ENCODE assay signal across 9 cellular contexts in genomic region chr4:153143527-153144348, GRCh38.
A peak's percentile ranks its signal among the peaks of the same experiment; 100 is the strongest.
DNase-seq lines count a peak whose midpoint lies in the region; ATAC-seq, FAIRE-seq and TF ChIP-seq lines count a peak whose summit lies in the region.
"Had no signal": no experiment of that assay in that cellular context is flagged by ENCODE, and none has a peak within 500 bp of the region (broad histone marks: within the 10 kb centered on the region; RNA-seq: fewer than 3 reads in every experiment).

No MANE protein-coding gene starts in this region.

- TF ChIP-seq CTCF in choroid plexus epithelial cell (conservative IDR thresholded peaks at IDR 0.05; ENCODE audit: low read depth, low read length) = no peak

- DNase-seq in NCI-H1417 (lab: John Stamatoyannopoulos, UW) (peak; percentile 61 to 83 (median 72)), NCI-H1417 treated with DMSO at 0.1 percent for 48 hours (lab: John Stamatoyannopoulos, UW) (no peak), NCI-H2227 treated with DMSO at 0.1 percent for 48 hours (lab: John Stamatoyannopoulos, UW) (peak; percentile 69), choroid plexus epithelial cell (ENCODE audit: low read depth) (peak; percentile 55), small intestine (peak; percentile 86), T-helper 17 cell (no peak), GM19240 (ENCODE audit: insufficient read length, low spot score) (no peak), SIG-M5 treated with dmso at 0.1 percent for 504 hours (lab: John Stamatoyannopoulos, UW; ENCODE audit: unreplicated experiment) (no peak)

- peaks cover 0 to 2% of the 10 kb centered on the region in 2 donors for H3K4me1 ChIP-seq in small intestine (ENCODE audit: control insufficient read depth in 2 of 2, insufficient read depth in 1 of 2, low read depth in 1 of 2, low read length in 1 of 2)

- H3K4me1 Mint-ChIP-seq in T-helper 17 cell = peaks cover 10% of the 10 kb centered on the region

- H3K36me3 ChIP-seq in small intestine (ENCODE audit: control insufficient read depth in 2 of 2, insufficient read depth in 2 of 2, low read length in 2 of 2) = no peaks in the 10 kb centered on the region

- 10 to 28% (median 12%) methylated on average over 7 of the region's 7 CpGs for WGBS in small intestine, 3 donors

- H3K36me3 Mint-ChIP-seq in T-helper 17 cell (ENCODE audit: low read depth) = no peaks in the 10 kb centered on the region

- no peak for ATAC-seq in T-helper 17 cell

- H3K9me3 ChIP-seq in small intestine (ENCODE audit: control insufficient read depth, low read depth) = no peaks in the 10 kb centered on the region
- H3K9me3 ChIP-seq in T-helper 17 cell (ENCODE audit: control insufficient read depth, low read length, poor library complexity, severe bottlenecking) = no peaks in the 10 kb centered on the region

- H3K27ac Mint-ChIP-seq in T-helper 17 cell = no peak overlapping the region

- peak overlapping the region in 1 of 2 donors; percentile 36 for H3K27ac ChIP-seq in small intestine (ENCODE audit: low read depth in 1 of 2, low read length in 1 of 2)
- H3K27ac ChIP-seq: 22Rv1 had no signal

- FAIRE-seq in small intestine (lab: Jason Lieb, UNC) = no peak

- no peaks in the 10 kb centered on the region for H3K27me3 ChIP-seq in small intestine (ENCODE audit: control insufficient read depth in 2 of 2, insufficient read depth in 2 of 2, low read length in 2 of 2)

- peaks cover 5% of the 10 kb centered on the region for H3K27me3 Mint-ChIP-seq in T-helper 17 cell

- no peak overlapping the region for H3K4me3 Mint-ChIP-seq in T-helper 17 cell

- H3K4me3 ChIP-seq in choroid plexus epithelial cell (ENCODE audit: low read depth, low read length) (no peak overlapping the region), small intestine (ENCODE audit: low read depth in 1 of 2, low read length in 2 of 2) (no peak overlapping the region)

Comparison
In these comparisons a context has a peak if more than half of its experiments do, and no peak if none do; other contexts are left out.
1. DNase-seq: peak in NCI-H1417 (3 of 3), NCI-H2227 treated with DMSO at 0.1 percent for 48 hours (single experiment), choroid plexus epithelial cell (single experiment) and small intestine (single experiment); none in NCI-H1417 treated with DMSO at 0.1 percent for 48 hours (single experiment), T-helper 17 cell (0 of 3), GM19240 (single experiment) and SIG-M5 treated with dmso at 0.1 percent for 504 hours (single experiment).